8 cellular contexts compared by ENCODE assay signal in the genomic region with DNA sequence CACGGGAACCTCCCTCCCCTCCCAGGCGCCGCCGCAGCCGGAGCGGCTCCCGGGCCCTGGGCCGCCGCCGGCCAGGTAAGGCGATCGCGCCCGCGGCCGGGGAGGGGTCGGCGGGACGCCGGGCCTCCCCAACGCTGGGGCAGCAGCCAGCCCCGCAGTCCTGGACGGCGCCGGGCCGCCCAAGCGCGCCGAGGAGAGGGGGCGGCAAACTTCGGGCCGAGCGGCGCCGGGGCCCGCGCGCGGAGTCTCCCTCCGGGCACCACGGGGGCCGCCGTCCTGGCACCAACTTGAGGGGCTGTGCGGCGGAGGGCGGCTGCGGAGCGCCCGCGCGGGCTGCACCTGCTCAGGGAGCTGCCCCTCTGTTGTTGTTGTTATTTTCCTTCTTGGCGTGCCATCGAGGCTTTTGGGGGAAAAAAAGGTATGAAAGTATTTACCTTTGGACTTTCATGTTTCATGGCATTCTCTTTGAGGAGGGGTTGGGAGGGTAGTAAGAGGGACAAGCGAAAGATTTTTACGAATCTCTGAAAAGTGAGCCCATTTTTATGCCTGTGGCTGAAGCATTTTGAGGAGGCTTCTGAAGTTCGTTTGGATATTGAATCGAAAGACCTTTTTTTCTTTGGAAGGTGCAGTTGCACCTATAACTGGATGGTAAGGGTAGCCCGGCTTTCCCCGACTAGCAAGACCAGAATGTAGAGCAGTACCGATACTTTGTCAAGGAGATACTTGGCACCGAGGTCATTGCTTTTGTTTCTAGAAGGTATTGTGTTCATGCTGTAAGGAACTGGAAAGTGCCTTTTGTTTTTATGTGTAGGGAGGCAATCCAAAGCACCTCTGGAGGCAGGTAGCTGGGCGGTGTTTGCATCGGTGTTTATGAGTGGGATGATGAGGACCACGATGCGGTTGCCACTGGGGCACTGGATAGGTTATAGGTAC. TPM values are rescaled to one million over a fixed set of nuclear protein-coding genes. Genes with fewer than 3 reads are reported as not detected.
DNase-seq lines count a peak whose midpoint lies in the region; ATAC-seq and TF ChIP-seq lines count a peak whose summit lies in the region.

A gene with protein sequence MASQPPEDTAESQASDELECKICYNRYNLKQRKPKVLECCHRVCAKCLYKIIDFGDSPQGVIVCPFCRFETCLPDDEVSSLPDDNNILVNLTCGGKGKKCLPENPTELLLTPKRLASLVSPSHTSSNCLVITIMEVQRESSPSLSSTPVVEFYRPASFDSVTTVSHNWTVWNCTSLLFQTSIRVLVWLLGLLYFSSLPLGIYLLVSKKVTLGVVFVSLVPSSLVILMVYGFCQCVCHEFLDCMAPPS (plus strand): TSS at position 4 of the 933 bp plus-strand sequence. CDS start 52,168 bp downstream, outside the sequence.

- no peak within 1 kb of the TSS for H3K27ac ChIP-seq in SJCRH30
- H3K27ac ChIP-seq in lung (ENCODE audit: low read depth in 1 of 2, low read length in 1 of 2): peak within 1 kb of the TSS in 1 of 2 donors; percentile 41
- peak within 1 kb of the TSS in 1 of 2 donors; percentile 45 for H3K27ac ChIP-seq in tibial artery

- ATAC-seq in lung (ENCODE audit: insufficient read depth, low FRiP score): no peak

- TF ChIP-seq CTCF in AG04449 (IDR thresholded peaks at IDR 0.05; ENCODE audit: insufficient read depth, low read length, missing control alignments) (no peak), GM13977 (IDR thresholded peaks at IDR 0.05; ENCODE audit: extremely low read depth, insufficient read depth, missing control alignments) (no peak), choroid plexus epithelial cell (conservative IDR thresholded peaks at IDR 0.05; ENCODE audit: low read depth, low read length) (no peak), lung (IDR thresholded peaks at IDR 0.05; ENCODE audit: control extremely low read depth, extremely low read depth) (no peak), tibial artery (IDR thresholded peaks at IDR 0.05) (no peak)

- POLR2A ChIA-PET in AG04449 (lab: Yijun Ruan, JAX): interaction anchor here (1.2 kb wide), 1 partner anchor 143 kb away, joined by 3 read pairs; no protein-coding TSS in a partner anchor

- H3K36me3 ChIP-seq in SJCRH30 (no peaks in the 10 kb centered on the region), lung (ENCODE audit: control insufficient read depth in 2 of 2, insufficient read depth in 2 of 2, low read length in 2 of 2) (no peaks in the 10 kb centered on the region), tibial artery (no peaks in the 10 kb centered on the region)

- intact Hi-C loops in tibial artery (cut with DNase I; ENCODE audit: low total_unique reads): no loop called here

- H3K4me3 ChIP-seq in AG04449 (ENCODE audit: low read depth, low read length): peak within 1 kb of the TSS; percentile 66
- peak within 1 kb of the TSS; percentile 54 for H3K4me3 ChIP-seq in SJCRH30
- peak within 1 kb of the TSS; percentile 57 for H3K4me3 ChIP-seq in choroid plexus epithelial cell (ENCODE audit: low read depth, low read length)
- H3K4me3 ChIP-seq in lung: peak within 1 kb of the TSS; percentile 18
- peak within 1 kb of the TSS; percentile 50 to 62 for H3K4me3 ChIP-seq in tibial artery

- WGBS in lung, 2 donors: 3 to 4% methylated on average over 43 to 65 of the region's 65 CpGs

- CTCF ChIA-PET in AG04449 (lab: Yijun Ruan, JAX): interaction anchor here (0.9 to 28.3 kb wide), 10 partner anchors 10 to 143 kb away, joined by 3 to 467 read pairs (median 6); no protein-coding TSS in a partner anchor

- DNase-seq in AG04449 (ENCODE audit: low read depth, low spot score): no peak
- peak; percentile 82 for DNase-seq in GM13977 (ENCODE audit: low spot score)
- no peak for DNase-seq in SJCRH30
- no peak for DNase-seq in choroid plexus epithelial cell (ENCODE audit: low read depth)
- no peak for DNase-seq in lung (ENCODE audit: low spot score)
- DNase-seq in tibial artery: no peak
- no peak for DNase-seq in SKM-1 (lab: John Stamatoyannopoulos, UW; ENCODE audit: unreplicated experiment)
- DNase-seq in KBM-7: no peak

- in situ Hi-C loops in GM13977 (cut with MboI; ENCODE audit: low pct_unique_long_range_greater_than_20kb, low sequenced_read_pairs, unreplicated experiment) (no loop called here), KBM-7 (cut with MboI; ENCODE audit: low pct_unique_long_range_greater_than_20kb, low sequenced_read_pairs) (no loop called here)

- H3K9me3 ChIP-seq in SJCRH30 (replicated peaks): no peaks in the 10 kb centered on the region
- H3K9me3 ChIP-seq in lung (ENCODE audit: control insufficient read depth in 2 of 2, insufficient read depth in 1 of 2, low read length in 1 of 2): peaks cover 0 to 4% of the 10 kb centered on the region in 2 donors
- no peaks in the 10 kb centered on the region for H3K9me3 ChIP-seq in tibial artery

- H3K4me1 ChIP-seq in SJCRH30: no peaks in the 10 kb centered on the region
- peaks cover 4 to 5% of the 10 kb centered on the region in 2 donors for H3K4me1 ChIP-seq in lung (ENCODE audit: control insufficient read depth in 2 of 2, insufficient read depth in 2 of 2, low read length in 2 of 2)
- peaks cover 0 to 21% (median 13%) of the 10 kb centered on the region in 4 donors for H3K4me1 ChIP-seq in tibial artery

- H3K27me3 ChIP-seq in SJCRH30 (no peaks in the 10 kb centered on the region), lung (ENCODE audit: control insufficient read depth, insufficient read depth) (no peaks in the 10 kb centered on the region), tibial artery (peaks cover 0 to 47% of the 10 kb centered on the region in 2 donors)

RNA-seq across cellular contexts. Expression of the gene that starts here (rescaled TPM):
- total RNA-seq in SJCRH30 (2014; rRNA removed; shearing (Covaris generic)): 0.10 and 0.20 TPM in 2 replicates
- 1 to 10 TPM; 2.1 to 5.0 TPM for total RNA-seq in lung
- 1 to 10 TPM in 1 of 2 donors, under 1 TPM in 1; 0.90 to 1.5 TPM for polyA plus RNA-seq in lung
